ENCODE assay signal across 8 cellular contexts in genomic region chr11:47565340-47566165, GRCh38. TPM values are rescaled to one million over a fixed set of nuclear protein-coding genes. Genes with fewer than 3 reads are reported as not detected.
DNase-seq lines count a peak whose midpoint lies in the region; ATAC-seq, FAIRE-seq and TF ChIP-seq lines count a peak whose summit lies in the region.

A gene with protein sequence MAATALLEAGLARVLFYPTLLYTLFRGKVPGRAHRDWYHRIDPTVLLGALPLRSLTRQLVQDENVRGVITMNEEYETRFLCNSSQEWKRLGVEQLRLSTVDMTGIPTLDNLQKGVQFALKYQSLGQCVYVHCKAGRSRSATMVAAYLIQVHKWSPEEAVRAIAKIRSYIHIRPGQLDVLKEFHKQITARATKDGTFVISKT (plus strand): TSS chr11:47565599. CDS start chr11:47565623, 24 bp downstream.

- FAIRE-seq in HTR-8/SVneo (lab: Jason Lieb, UNC), result no peak

- H3K9me3 ChIP-seq in upper lobe of right lung, result no peaks in the 10 kb centered on the region

- H3K4me3 Mint-ChIP-seq in activated naive CD4-positive, alpha-beta T cell treated with anti-CD3 and anti-CD28 coated beads for 36 hours, result peak within 1 kb of the TSS; percentile 83
- H3K4me3 Mint-ChIP-seq in glutamatergic neuron (ENCODE audit: unreplicated experiment) (peak within 1 kb of the TSS; percentile 78), osteocyte (ENCODE audit: unreplicated experiment) (peak within 1 kb of the TSS; percentile 79)

- peak within 1 kb of the TSS; percentile 75 for H3K27ac Mint-ChIP-seq in activated naive CD4-positive, alpha-beta T cell treated with anti-CD3 and anti-CD28 coated beads for 36 hours
- no peak within 1 kb of the TSS for H3K27ac Mint-ChIP-seq in glutamatergic neuron (ENCODE audit: unreplicated experiment)
- H3K27ac Mint-ChIP-seq in osteocyte (ENCODE audit: unreplicated experiment), result peak within 1 kb of the TSS; percentile 80

- TF ChIP-seq CTCF in GM20000 (IDR thresholded peaks at IDR 0.05; ENCODE audit: extremely low read depth, missing control alignments) (no peak), glutamatergic neuron (IDR thresholded peaks at IDR 0.05; ENCODE audit: partially characterized antibody, unreplicated experiment) (no peak), osteocyte (IDR thresholded peaks at IDR 0.05) (no peak), upper lobe of right lung (IDR thresholded peaks at IDR 0.05) (no peak)

- CTCF ChIA-PET in activated naive CD4-positive, alpha-beta T cell treated with anti-CD3 and anti-CD28 coated beads for 36 hours (lab: Charles Lee), result interaction anchor here (0.6 to 1.9 kb wide), 10 partner anchors 8 to 1225 kb away, joined by 3 to 8 read pairs (median 4); no protein-coding TSS in a partner anchor

- ATAC-seq in upper lobe of right lung, result peak; percentile 98

- in situ Hi-C loops in SK-MEL-5 (cut with HindIII; ENCODE audit: low pct_unique_long_range_greater_than_20kb, low sequenced_read_pairs), result no loop called here

- peaks cover 6% of the 10 kb centered on the region for H3K36me3 Mint-ChIP-seq in activated naive CD4-positive, alpha-beta T cell treated with anti-CD3 and anti-CD28 coated beads for 36 hours (ENCODE audit: low read depth)
- no peaks in the 10 kb centered on the region for H3K36me3 Mint-ChIP-seq in glutamatergic neuron (ENCODE audit: unreplicated experiment)
- H3K36me3 Mint-ChIP-seq in osteocyte (ENCODE audit: unreplicated experiment), result peaks cover 3% of the 10 kb centered on the region

- peaks cover 7% of the 10 kb centered on the region for H3K36me3 ChIP-seq in upper lobe of right lung

- H3K27me3 ChIP-seq in upper lobe of right lung, result no peaks in the 10 kb centered on the region

- H3K4me1 ChIP-seq in upper lobe of right lung, result no peaks in the 10 kb centered on the region

- intact Hi-C loops in activated naive CD4-positive, alpha-beta T cell treated with anti-CD3 and anti-CD28 coated beads for 36 hours (cut with micrococcal nuclease), result loop anchor here (1.0 kb wide), 4 partner anchors 12 to 202 kb away; partner anchors contain the start of genes CELF1, FNBP4 and NDUFS3
- intact Hi-C loops in upper lobe of right lung (cut with DNase I), result no loop called here

- H3K27ac ChIP-seq in upper lobe of right lung, result peak within 1 kb of the TSS; percentile 87

- peaks cover 26% of the 10 kb centered on the region for H3K4me1 Mint-ChIP-seq in activated naive CD4-positive, alpha-beta T cell treated with anti-CD3 and anti-CD28 coated beads for 36 hours (ENCODE audit: low read depth)
- no peaks in the 10 kb centered on the region for H3K4me1 Mint-ChIP-seq in glutamatergic neuron (ENCODE audit: low read depth, unreplicated experiment)
- peaks cover 16% of the 10 kb centered on the region for H3K4me1 Mint-ChIP-seq in osteocyte (ENCODE audit: unreplicated experiment)

- H3K4me3 ChIP-seq in upper lobe of right lung, result peak within 1 kb of the TSS; percentile 86

- DNase-seq in DMS 273 (lab: John Stamatoyannopoulos, UW; ENCODE audit: unreplicated experiment), result peak; percentile 80
- peak; percentile 90 for DNase-seq in GM20000 (ENCODE audit: low spot score)
- peak; percentile 72 for DNase-seq in HTR-8/SVneo (ENCODE audit: insufficient read length, low spot score)
- DNase-seq in SK-MEL-5 (ENCODE audit: low read depth, low spot score), result peak; percentile 49
- peak; percentile 82 for DNase-seq in activated naive CD4-positive, alpha-beta T cell treated with anti-CD3 and anti-CD28 coated beads for 36 hours
- DNase-seq in glutamatergic neuron, result peak; percentile 75
- DNase-seq in osteocyte (ENCODE audit: extremely low spot score, unreplicated experiment), result peak; percentile 92
- peak; percentile 92 for DNase-seq in upper lobe of right lung

- no peaks in the 10 kb centered on the region for H3K9me3 Mint-ChIP-seq in activated naive CD4-positive, alpha-beta T cell treated with anti-CD3 and anti-CD28 coated beads for 36 hours
- H3K9me3 Mint-ChIP-seq in glutamatergic neuron (ENCODE audit: unreplicated experiment) (peaks cover 2% of the 10 kb centered on the region), osteocyte (ENCODE audit: unreplicated experiment) (no peaks in the 10 kb centered on the region)

- no peaks in the 10 kb centered on the region for H3K27me3 Mint-ChIP-seq in activated naive CD4-positive, alpha-beta T cell treated with anti-CD3 and anti-CD28 coated beads for 36 hours (ENCODE audit: low read depth)
- H3K27me3 Mint-ChIP-seq in glutamatergic neuron (ENCODE audit: unreplicated experiment) (peaks cover 3% of the 10 kb centered on the region), osteocyte (ENCODE audit: unreplicated experiment) (no peaks in the 10 kb centered on the region)

RNA-seq across cellular contexts. Expression of the gene that starts here (rescaled TPM):
- 70.7 and 76.8 TPM in 2 replicates for total RNA-seq in SK-MEL-5 (2014; rRNA removed; shearing (Covaris generic))
- polyA plus RNA-seq in SK-MEL-5 (2015; cell fraction: cytosol; rRNA removed), result 77.0 and 77.2 TPM in 2 replicates
- polyA plus RNA-seq in SK-MEL-5 (2015; cell fraction: nucleus; rRNA removed), result 13.2 and 34.0 TPM in 2 replicates
- total RNA-seq in activated naive CD4-positive, alpha-beta T cell treated with anti-CD3 and anti-CD28 coated beads for 36 hours, result 10 to 100 TPM; 46.9 to 49.2 TPM
- total RNA-seq in glutamatergic neuron (ENCODE audit: unreplicated experiment), result 27.5 TPM
- 49.3 and 50.3 TPM in 2 replicates for total RNA-seq in osteocyte
- 75.6 TPM for total RNA-seq in upper lobe of right lung

Comparison
In these comparisons a context has a peak if more than half of its experiments do, and no peak if none do; other contexts are left out.
1. Peak in every context shown above with its lines: DNase-seq, ATAC-seq, H3K4me3 ChIP-seq and H3K27ac ChIP-seq.